ENCODE assay signal across 9 cellular contexts in the genomic region with DNA sequence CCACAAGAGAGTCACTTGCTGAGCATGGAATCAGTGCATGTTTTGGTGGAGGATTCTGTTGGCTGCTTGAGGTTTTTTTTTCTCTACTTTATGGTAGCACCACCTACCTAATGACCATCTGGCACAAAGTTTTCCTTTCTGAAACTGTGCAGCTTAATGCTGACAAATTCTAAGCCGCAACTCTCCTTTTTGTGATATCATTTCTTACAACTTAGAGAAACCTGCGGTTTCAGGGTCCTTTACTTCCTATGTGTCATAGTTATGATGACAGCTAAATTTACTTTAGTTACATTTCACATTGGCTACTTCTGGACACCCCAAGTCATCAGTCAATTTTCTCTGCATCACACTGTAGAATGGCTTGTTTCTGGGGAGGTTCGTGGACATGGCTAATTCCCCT.
DNase-seq lines count a peak whose midpoint lies in the region; ATAC-seq and TF ChIP-seq lines count a peak whose summit lies in the region.
"Had no signal": no experiment of that assay in that cellular context is flagged by ENCODE, and none has a peak within 500 bp of the region (broad histone marks: within the 10 kb centered on the region; RNA-seq: fewer than 3 reads in every experiment).

No MANE protein-coding gene starts in this region.

- DNase-seq in hepatocyte (ENCODE audit: low spot score) (no peak), transverse colon (no peak), NCI-H510A (lab: John Stamatoyannopoulos, UW) (no peak)
- DNase-seq in stimulated activated CD4-positive, alpha-beta T cell treated with anti-CD3 and anti-CD28 coated beads, Interleukin-2, amount 100 ng/mL, for 24 hours = no peak
- DNase-seq in stimulated activated CD4-positive, alpha-beta T cell treated with anti-CD3 and anti-CD28 coated beads, Interleukin-15, amount 100 ng/mL, for 24 hours = no peak
- DNase-seq: SHP77 had no signal

- no peak for TF ChIP-seq POLR2A in transverse colon (IDR thresholded peaks at IDR 0.05)

- no peak for TF ChIP-seq CTCF in hepatocyte (IDR thresholded peaks at IDR 0.05; ENCODE audit: poor library complexity)
- TF ChIP-seq CTCF in transverse colon (IDR thresholded peaks at IDR 0.05) = no peak

- H3K4me2 ChIP-seq in hepatocyte = no peak overlapping the region

- H3K27ac ChIP-seq in hepatocyte = peak overlapping the region; percentile 1
- H3K27ac ChIP-seq in transverse colon = no peak overlapping the region

- TF ChIP-seq EP300 in transverse colon (IDR thresholded peaks at IDR 0.05; ENCODE audit: low read depth) = no peak

- H3K79me2 ChIP-seq in hepatocyte = no peaks in the 10 kb centered on the region

- H2AFZ ChIP-seq in hepatocyte = peak overlapping the region; percentile 13

- no peaks in the 10 kb centered on the region for H4K20me1 ChIP-seq in hepatocyte (ENCODE audit: insufficient read depth, poor library complexity, severe bottlenecking)

- in situ Hi-C loops in transverse colon (cut with MboI; ENCODE audit: low pct_ligation_motif_present in 1 of 4, low pct_unique_long_range_greater_than_20kb in 1 of 4, low sequenced_read_pairs in 3 of 4) = no loop called here

- H3K9me2 ChIP-seq in hepatocyte (replicated peaks; ENCODE audit: insufficient read depth) = no peaks in the 10 kb centered on the region

- H3K9me3 ChIP-seq in hepatocyte (ENCODE audit: low read depth) = no peaks in the 10 kb centered on the region
- H3K9me3 ChIP-seq in transverse colon = no peaks in the 10 kb centered on the region

- intact Hi-C loops in transverse colon (cut with DNase I; ENCODE audit: low total_unique reads) = no loop called here

- H3K4me1 ChIP-seq in hepatocyte (ENCODE audit: insufficient read depth) = no peaks in the 10 kb centered on the region
- no peaks in the 10 kb centered on the region for H3K4me1 ChIP-seq in transverse colon

- H3K4me3 ChIP-seq in hepatocyte = no peak overlapping the region
- no peak overlapping the region for H3K4me3 ChIP-seq in transverse colon

- H3K36me3 ChIP-seq in hepatocyte (replicated peaks; ENCODE audit: insufficient read depth, low read depth) (no peaks in the 10 kb centered on the region), transverse colon (no peaks in the 10 kb centered on the region)

- 60% methylated on average over 3 of the region's 3 CpGs for WGBS in hepatocyte (ENCODE audit: low lambda C conversion rate, missing lambda C conversion rate)
- 44 to 65% methylated on average over 3 of the region's 3 CpGs for WGBS in transverse colon (ENCODE audit: low coverage in 1 of 2), 2 donors

- peak; percentile 99 for ATAC-seq in GM18517 (IDR thresholded peaks at IDR 0.05; ENCODE audit: unreplicated experiment)
- peak; percentile 93 for ATAC-seq in GM21576 (IDR thresholded peaks at IDR 0.05; ENCODE audit: unreplicated experiment)
- ATAC-seq in HG03460 (IDR thresholded peaks at IDR 0.05; ENCODE audit: unreplicated experiment) = peak; percentile 86

- H3K27me3 ChIP-seq in hepatocyte (no peaks in the 10 kb centered on the region), transverse colon (no peaks in the 10 kb centered on the region)
